In genomic region chr7:4692055-4692454, GRCh38 we compare ENCODE assay signal across 22 cellular contexts. TPM values are rescaled to one million over a fixed set of nuclear protein-coding genes. Genes with fewer than 3 reads are reported as not detected.
A peak's percentile ranks its signal among the peaks of the same experiment; 100 is the strongest.
DNase-seq lines count a peak whose midpoint lies in the region; TF ChIP-seq lines count a peak whose summit lies in the region.
"Had no signal": no experiment of that assay in that cellular context is flagged by ENCODE, and none has a peak within 500 bp of the region (broad histone marks: within the 10 kb centered on the region; RNA-seq: fewer than 3 reads in every experiment).

No MANE protein-coding gene starts in this region.

- intact Hi-C loops in tibial artery (cut with DNase I; ENCODE audit: low total_unique reads) = no loop called here
- intact Hi-C loops in Caco-2 (cut with micrococcal nuclease; ENCODE audit: unreplicated experiment) = no loop called here

- peak overlapping the region; percentile 55 for H3K27ac Mint-ChIP-seq in activated T-cell treated with anti-CD3 and anti-CD28 coated beads, Interleukin-2, amount 50 U/mL, for 24 hours
- H3K27ac Mint-ChIP-seq in mesothelial cell of epicardium (peak overlapping the region; percentile 79), Caco-2 (ENCODE audit: unreplicated experiment) (no peak overlapping the region)
- H3K27ac Mint-ChIP-seq: activated naive CD8-positive, alpha-beta T cell treated with anti-CD3 and anti-CD28 coated beads for 36 hours had no signal

- TF ChIP-seq CTCF in mesothelial cell of epicardium (IDR thresholded peaks at IDR 0.05; ENCODE audit: unreplicated experiment) = no peak
- no peak for TF ChIP-seq CTCF in tibial artery (IDR thresholded peaks at IDR 0.05)
- TF ChIP-seq CTCF in Caco-2 (IDR thresholded peaks at IDR 0.05; ENCODE audit: insufficient read depth in 1 of 2, low read depth in 1 of 2, low read length in 1 of 2, severe bottlenecking in 1 of 2, unreplicated experiment in 1 of 2) = no peak

- H3K4me3 Mint-ChIP-seq in activated T-cell treated with anti-CD3 and anti-CD28 coated beads, Interleukin-2, amount 50 U/mL, for 24 hours = no peak overlapping the region
- H3K4me3 Mint-ChIP-seq in mesothelial cell of epicardium (no peak overlapping the region), Caco-2 (ENCODE audit: unreplicated experiment) (no peak overlapping the region)
- H3K4me3 Mint-ChIP-seq: activated naive CD8-positive, alpha-beta T cell treated with anti-CD3 and anti-CD28 coated beads for 36 hours had no signal

- DNase-seq in activated T-cell treated with anti-CD3 and anti-CD28 coated beads, Interleukin-2, amount 50 U/mL, for 24 hours = no peak
- DNase-seq in activated T-cell treated with anti-CD3 and anti-CD28 coated beads for 4 hours (no peak), fibroblast of peridontal ligament (ENCODE audit: extremely low read depth) (peak; percentile 59), mesothelial cell of epicardium (ENCODE audit: low spot score in 2 of 2, unreplicated experiment in 2 of 2) (no peak), tibial artery (no peak), NCI-H82 (lab: John Stamatoyannopoulos, UW) (no peak), Caco-2 (no peak)
- DNase-seq in effector CD8-positive, alpha-beta T cell (lab: John Stamatoyannopoulos, UW) = no peak
- DNase-seq: activated CD4-positive, alpha-beta T cell treated with anti-CD3 and anti-CD28 coated beads for 4 hours; activated naive CD8-positive, alpha-beta T cell treated with anti-CD3 and anti-CD28 coated beads for 36 hours; DND-41; KBM-7; mesendoderm; NCI-H1048; NCI-H2081 treated with DMSO at 0.1 percent for 48 hours; NCI-H526; SJCRH30; stimulated activated CD4-positive, alpha-beta T cell treated with anti-CD3 and anti-CD28 coated beads, Interleukin-4, amount 100 ng/mL, for 1 hour; T-helper 9 cell; upper lobe of right lung had no signal

- H3K27me3 ChIP-seq in tibial artery = no peaks in the 10 kb centered on the region
- no peaks in the 10 kb centered on the region for H3K27me3 ChIP-seq in Caco-2 (replicated peaks; ENCODE audit: control insufficient read depth, insufficient read depth, low read length)
- H3K27me3 ChIP-seq: SJCRH30, upper lobe of right lung had no signal

- CTCF ChIA-PET in Caco-2 (lab: Charles Lee) = no interaction called here

- POLR2A ChIA-PET in Caco-2 (lab: Charles Lee) = no interaction called here

- no TSS peak for BruUV-seq in Caco-2 (replicated peaks; lab: Mats Ljungman, UMichigan)

- peak overlapping the region in 1 of 2 donors; percentile 0 for H3K4me3 ChIP-seq in tibial artery
- no peak overlapping the region for H3K4me3 ChIP-seq in Caco-2 (ENCODE audit: low read depth, low read length)
- H3K4me3 ChIP-seq: SJCRH30, upper lobe of right lung had no signal

- H3K36me3 Mint-ChIP-seq in activated T-cell treated with anti-CD3 and anti-CD28 coated beads, Interleukin-2, amount 50 U/mL, for 24 hours (ENCODE audit: low read depth) = peaks cover 39% of the 10 kb centered on the region
- peaks cover 1% of the 10 kb centered on the region for H3K36me3 Mint-ChIP-seq in mesothelial cell of epicardium
- peaks cover 22% of the 10 kb centered on the region for H3K36me3 Mint-ChIP-seq in Caco-2 (ENCODE audit: insufficient read depth, unreplicated experiment)

- peaks cover 71% of the 10 kb centered on the region for H3K4me1 Mint-ChIP-seq in activated T-cell treated with anti-CD3 and anti-CD28 coated beads, Interleukin-2, amount 50 U/mL, for 24 hours (ENCODE audit: low read depth)
- H3K4me1 Mint-ChIP-seq in mesothelial cell of epicardium = peaks cover 51% of the 10 kb centered on the region
- no peaks in the 10 kb centered on the region for H3K4me1 Mint-ChIP-seq in Caco-2 (ENCODE audit: low read depth, unreplicated experiment)

- H3K27ac ChIP-seq in tibial artery = peak overlapping the region; percentile 88 to 90
- H3K27ac ChIP-seq: 22Rv1, C4-2B, SJCRH30, upper lobe of right lung had no signal

- H3K36me3 ChIP-seq in tibial artery (no peaks in the 10 kb centered on the region), Caco-2 (ENCODE audit: control insufficient read depth, insufficient read depth, low read length) (no peaks in the 10 kb centered on the region; the same call in 1 of the 2 replicates)
- H3K36me3 ChIP-seq: SJCRH30, upper lobe of right lung had no signal

- H3K9me3 ChIP-seq in tibial artery (no peaks in the 10 kb centered on the region), Caco-2 (no peaks in the 10 kb centered on the region)
- H3K9me3 ChIP-seq: SJCRH30, upper lobe of right lung had no signal

- no peaks in the 10 kb centered on the region for H3K27me3 Mint-ChIP-seq in activated T-cell treated with anti-CD3 and anti-CD28 coated beads, Interleukin-2, amount 50 U/mL, for 24 hours
- H3K27me3 Mint-ChIP-seq in mesothelial cell of epicardium (ENCODE audit: low read depth) (no peaks in the 10 kb centered on the region), Caco-2 (ENCODE audit: insufficient read depth, unreplicated experiment) (no peaks in the 10 kb centered on the region)
- H3K27me3 Mint-ChIP-seq: activated naive CD8-positive, alpha-beta T cell treated with anti-CD3 and anti-CD28 coated beads for 36 hours had no signal

- H3K4me1 ChIP-seq in tibial artery (peaks cover 0 to 89% (median 62%) of the 10 kb centered on the region in 4 donors), Caco-2 (no peaks in the 10 kb centered on the region)
- H3K4me1 ChIP-seq: SJCRH30 had no signal

- no peaks in the 10 kb centered on the region for H3K9me3 Mint-ChIP-seq in activated T-cell treated with anti-CD3 and anti-CD28 coated beads, Interleukin-2, amount 50 U/mL, for 24 hours
- H3K9me3 Mint-ChIP-seq in mesothelial cell of epicardium (no peaks in the 10 kb centered on the region), Caco-2 (ENCODE audit: unreplicated experiment) (no peaks in the 10 kb centered on the region)
- H3K9me3 Mint-ChIP-seq: activated naive CD8-positive, alpha-beta T cell treated with anti-CD3 and anti-CD28 coated beads for 36 hours had no signal

RNA-seq across cellular contexts. Expression of gene FOXK1, which starts 10.0 kb away (rescaled TPM):
- total RNA-seq in mesothelial cell of epicardium (54.6 to 57.3 TPM (median 56.7 TPM) in 3 replicates), Caco-2 (2022) (50.8 and 51.2 TPM in 2 replicates)
